In the genomic region with DNA sequence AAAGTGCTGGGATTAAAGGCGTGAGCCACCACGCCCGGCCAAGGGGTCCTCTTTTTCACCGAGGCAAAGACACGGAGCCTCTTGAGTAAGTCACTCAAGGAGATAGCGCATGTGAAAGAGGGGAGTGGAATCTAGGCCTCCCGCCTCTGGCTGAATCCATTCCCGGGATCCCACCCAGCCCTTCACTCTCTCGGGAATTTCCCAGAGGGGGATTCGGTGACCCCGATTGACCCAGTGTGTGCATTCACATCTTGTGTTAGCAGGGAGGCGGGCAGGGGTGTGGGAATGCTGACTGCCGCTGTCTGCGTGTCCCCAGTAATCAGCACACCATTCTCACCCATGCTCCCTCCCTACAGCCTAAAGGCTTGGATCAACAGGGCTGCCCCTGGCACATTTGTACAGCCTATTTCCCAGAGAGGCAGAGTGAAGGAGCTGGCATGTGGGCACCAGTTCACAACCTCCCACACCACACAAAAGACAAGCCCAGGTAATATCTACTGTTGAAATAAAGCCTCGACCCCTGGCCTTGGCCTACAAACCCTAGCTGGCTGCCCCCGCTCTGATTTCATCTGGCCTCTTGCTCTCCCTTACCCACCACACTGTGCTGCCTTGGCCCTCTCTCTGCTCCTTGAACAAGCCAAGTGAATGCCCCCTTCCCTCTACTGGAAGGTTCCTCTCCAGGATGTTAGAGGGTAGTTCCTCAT, we compare ENCODE assay signal across 11 cellular contexts. TPM values are rescaled to one million over a fixed set of nuclear protein-coding genes. Genes with fewer than 3 reads are reported as not detected.
DNase-seq lines count a peak whose midpoint lies in the region; ATAC-seq and TF ChIP-seq lines count a peak whose summit lies in the region.
"Had no signal": no experiment of that assay in that cellular context is flagged by ENCODE, and none has a peak within 500 bp of the region (broad histone marks: within the 10 kb centered on the region; RNA-seq: fewer than 3 reads in every experiment).

No MANE protein-coding gene starts in this region.

- H3K4me3 Mint-ChIP-seq in activated CD4-positive, alpha-beta T cell treated with anti-CD3 and anti-CD28 coated beads, Interleukin-2, amount 10 ng/mL, durations not matched to agents 7 days and 5 days, result peak overlapping the region; percentile 5

- POLR2A ChIA-PET in activated CD4-positive, alpha-beta T cell treated with anti-CD3 and anti-CD28 coated beads, Interleukin-2, amount 10 ng/mL, durations not matched to agents 7 days and 5 days (lab: Charles Lee), result no interaction called here

- H3K4me1 ChIP-seq in RWPE2 (ENCODE audit: insufficient read depth, poor library complexity, severe bottlenecking) (peaks cover 62% of the 10 kb centered on the region), skeletal muscle satellite cell (ENCODE audit: control insufficient read depth, insufficient read depth, low read length) (peaks cover 68% of the 10 kb centered on the region), tibial nerve (peaks cover 0 to 67% (median 15%) of the 10 kb centered on the region in 4 donors)

- no peak overlapping the region for H3K27ac Mint-ChIP-seq in activated CD4-positive, alpha-beta T cell treated with anti-CD3 and anti-CD28 coated beads, Interleukin-2, amount 10 ng/mL, durations not matched to agents 7 days and 5 days

- peak overlapping the region; percentile 99 for H3K27ac ChIP-seq in RWPE2 (ENCODE audit: poor library complexity, severe bottlenecking)
- H3K27ac ChIP-seq in tibial nerve, result peak overlapping the region in 2 of 4 donors; percentile 46 to 54
- H3K27ac ChIP-seq: HL-60 had no signal

- DNase-seq in activated CD4-positive, alpha-beta T cell treated with anti-CD3 and anti-CD28 coated beads, Interleukin-2, amount 10 ng/mL, durations not matched to agents 7 days and 5 days, result no peak
- no peak for DNase-seq in activated CD4-positive, alpha-beta T cell treated with anti-CD3 and anti-CD28 coated beads for 48 hours
- DNase-seq in RWPE2 (ENCODE audit: low spot score) (no peak), glomerular visceral epithelial cell (ENCODE audit: extremely low spot score) (peak; percentile 41), occipital lobe (lab: John Stamatoyannopoulos, UW) (no peak), tibial nerve (ENCODE audit: low spot score in 2 of 2) (no peak)
- DNase-seq: cortex of kidney had no signal

- peak overlapping the region; percentile 78 for H3K4me2 ChIP-seq in skeletal muscle satellite cell (ENCODE audit: low read length)

- WGBS in tibial nerve, 2 donors, result 56 to 62% methylated on average over 16 of the region's 16 CpGs

- TF ChIP-seq EP300 in tibial nerve (IDR thresholded peaks at IDR 0.05), result no peak

- TF ChIP-seq POLR2A in tibial nerve (IDR thresholded peaks at IDR 0.05), result no peak

- peaks cover 33% of the 10 kb centered on the region for H3K4me1 Mint-ChIP-seq in activated CD4-positive, alpha-beta T cell treated with anti-CD3 and anti-CD28 coated beads, Interleukin-2, amount 10 ng/mL, durations not matched to agents 7 days and 5 days

- H3K36me3 ChIP-seq in RWPE2 (ENCODE audit: low read depth) (peaks cover 10% of the 10 kb centered on the region), skeletal muscle satellite cell (ENCODE audit: insufficient read depth, low read length) (no peaks in the 10 kb centered on the region), tibial nerve (no peaks in the 10 kb centered on the region)
- H3K36me3 ChIP-seq: Peyer's patch had no signal

- TF ChIP-seq CTCF in RWPE2 (IDR thresholded peaks at IDR 0.05; ENCODE audit: poor library complexity, severe bottlenecking) (no peak), tibial nerve (IDR thresholded peaks at IDR 0.05) (no peak)

- H3K27me3 ChIP-seq in RWPE2 (ENCODE audit: insufficient read depth, poor library complexity, severe bottlenecking), result no peaks in the 10 kb centered on the region
- no peaks in the 10 kb centered on the region for H3K27me3 ChIP-seq in skeletal muscle satellite cell (ENCODE audit: control insufficient read depth, insufficient read depth, low read length)
- no peaks in the 10 kb centered on the region for H3K27me3 ChIP-seq in tibial nerve

- CTCF ChIA-PET in activated CD4-positive, alpha-beta T cell treated with anti-CD3 and anti-CD28 coated beads, Interleukin-2, amount 10 ng/mL, durations not matched to agents 7 days and 5 days (lab: Charles Lee), result interaction anchor here (0.6 to 6.4 kb wide), 27 partner anchors 10 to 824 kb away, joined by 3 to 64 read pairs (median 4); a partner anchor contains a TSS

- H3K9me3 ChIP-seq in RWPE2 (ENCODE audit: severe bottlenecking) (no peaks in the 10 kb centered on the region), skeletal muscle satellite cell (replicated peaks; ENCODE audit: low read length) (no peaks in the 10 kb centered on the region), tibial nerve (no peaks in the 10 kb centered on the region)
- H3K9me3 ChIP-seq: Peyer's patch had no signal

- no peaks in the 10 kb centered on the region for H3K36me3 Mint-ChIP-seq in activated CD4-positive, alpha-beta T cell treated with anti-CD3 and anti-CD28 coated beads, Interleukin-2, amount 10 ng/mL, durations not matched to agents 7 days and 5 days (ENCODE audit: low read depth)

- peak overlapping the region; percentile 11 for H3K9ac ChIP-seq in skeletal muscle satellite cell (ENCODE audit: low read depth, low read length)

- peaks cover 49% of the 10 kb centered on the region for H3K27me3 Mint-ChIP-seq in activated CD4-positive, alpha-beta T cell treated with anti-CD3 and anti-CD28 coated beads, Interleukin-2, amount 10 ng/mL, durations not matched to agents 7 days and 5 days

- H3K9me3 Mint-ChIP-seq in activated CD4-positive, alpha-beta T cell treated with anti-CD3 and anti-CD28 coated beads, Interleukin-2, amount 10 ng/mL, durations not matched to agents 7 days and 5 days, result peaks cover 1% of the 10 kb centered on the region

- no peak for ATAC-seq in RWPE2 (ENCODE audit: low read depth)
- no peak for ATAC-seq in HG03342 (IDR thresholded peaks at IDR 0.05; ENCODE audit: unreplicated experiment)

- no peak overlapping the region for H3K4me3 ChIP-seq in RWPE2 (ENCODE audit: severe bottlenecking)
- peak overlapping the region; percentile 23 for H3K4me3 ChIP-seq in skeletal muscle satellite cell (ENCODE audit: low read length)
- no peak overlapping the region for H3K4me3 ChIP-seq in tibial nerve

RNA-seq across cellular contexts. Expression of a gene that starts 1.3 kb away (rescaled TPM):
- total RNA-seq in activated CD4-positive, alpha-beta T cell treated with anti-CD3 and anti-CD28 coated beads, Interleukin-2, amount 10 ng/mL, durations not matched to agents 7 days and 5 days, result under 1 TPM; 0.05 to 0.12 TPM
- 59.3 and 119 TPM in 2 replicates for total RNA-seq in skeletal muscle satellite cell (2012; rRNA removed)
- total RNA-seq in occipital lobe (0.94 TPM), tibial nerve (100 to 1,000 TPM in 2 of 4 donors, 10 to 100 TPM in 2; 67.1 to 276 (median 134) TPM)

Comparison
In these comparisons a context has a peak if more than half of its experiments do, and no peak if none do; other contexts are left out.
1. RNA of a gene that starts 1.3 kb away (total RNA-seq): 67.1 to 276 TPM in tibial nerve; 0.94 TPM in occipital lobe (single experiment) and 0.05 to 0.12 TPM in activated CD4-positive, alpha-beta T cell treated with anti-CD3 and anti-CD28 coated beads, Interleukin-2, amount 10 ng/mL, durations not matched to agents 7 days and 5 days; every median in the first group is over 10 times any median in the second.